Comparison of ENCODE assay signal across 8 cellular contexts in genomic region chr19:17469092-17469370, GRCh38. TPM values are rescaled to one million over a fixed set of nuclear protein-coding genes. Genes with fewer than 3 reads are reported as not detected.
DNase-seq lines count a peak whose midpoint lies in the region; ATAC-seq and TF ChIP-seq lines count a peak whose summit lies in the region.

No MANE protein-coding gene starts in this region.

- H3K9me3 ChIP-seq in ascending aorta (no peaks in the 10 kb centered on the region), left lung (no peaks in the 10 kb centered on the region), thymus (ENCODE audit: control insufficient read depth) (no peaks in the 10 kb centered on the region)

- H3K4me3 ChIP-seq in ascending aorta = peak overlapping the region; percentile 87 to 89
- H3K4me3 ChIP-seq in left lung = peak overlapping the region; percentile 73 to 81
- peak overlapping the region; percentile 58 for H3K4me3 ChIP-seq in thymus (ENCODE audit: low read length)

- no peak for ATAC-seq in activated T-cell treated with anti-CD3 and anti-CD28 coated beads, Interleukin-2, amount 50 U/mL, for 4 hours
- ATAC-seq in left lung = peak; percentile 0
- ATAC-seq in GM19035 (IDR thresholded peaks at IDR 0.05; ENCODE audit: unreplicated experiment) = no peak
- no peak for ATAC-seq in HG03135 (IDR thresholded peaks at IDR 0.05; ENCODE audit: unreplicated experiment)

- peaks cover 28% of the 10 kb centered on the region for H3K4me1 Mint-ChIP-seq in activated T-cell treated with anti-CD3 and anti-CD28 coated beads, Interleukin-2, amount 50 U/mL, for 4 hours (ENCODE audit: low read depth)

- H3K4me3 Mint-ChIP-seq in activated T-cell treated with anti-CD3 and anti-CD28 coated beads, Interleukin-2, amount 50 U/mL, for 4 hours = peak overlapping the region; percentile 91

- peaks cover 13 to 15% of the 10 kb centered on the region in 2 donors for H3K4me1 ChIP-seq in ascending aorta
- peaks cover 8 to 56% of the 10 kb centered on the region in 2 donors for H3K4me1 ChIP-seq in left lung
- peaks cover 12% of the 10 kb centered on the region for H3K4me1 ChIP-seq in thymus (ENCODE audit: control insufficient read depth, insufficient read depth, low read length)

- no peaks in the 10 kb centered on the region for H3K27me3 Mint-ChIP-seq in activated T-cell treated with anti-CD3 and anti-CD28 coated beads, Interleukin-2, amount 50 U/mL, for 4 hours (ENCODE audit: low read depth)

- no peaks in the 10 kb centered on the region for H3K36me3 Mint-ChIP-seq in activated T-cell treated with anti-CD3 and anti-CD28 coated beads, Interleukin-2, amount 50 U/mL, for 4 hours (ENCODE audit: insufficient read depth)

- H3K27me3 ChIP-seq in ascending aorta (no peaks in the 10 kb centered on the region), left lung (peaks cover 0 to 4% of the 10 kb centered on the region in 2 donors), thymus (ENCODE audit: control insufficient read depth, insufficient read depth) (peaks cover 2% of the 10 kb centered on the region)

- H3K9me3 Mint-ChIP-seq in activated T-cell treated with anti-CD3 and anti-CD28 coated beads, Interleukin-2, amount 50 U/mL, for 4 hours = no peaks in the 10 kb centered on the region

- no peaks in the 10 kb centered on the region for H3K36me3 ChIP-seq in ascending aorta
- no peaks in the 10 kb centered on the region for H3K36me3 ChIP-seq in left lung
- H3K36me3 ChIP-seq in thymus (ENCODE audit: control insufficient read depth, insufficient read depth) = no peaks in the 10 kb centered on the region

- DNase-seq in activated T-cell treated with anti-CD3 and anti-CD28 coated beads, Interleukin-2, amount 50 U/mL, for 4 hours = no peak
- DNase-seq in activated T-cell treated with anti-CD3 and anti-CD28 coated beads for 4 hours = no peak
- no peak for DNase-seq in ascending aorta (ENCODE audit: low spot score in 2 of 2)
- no peak for DNase-seq in left lung
- DNase-seq in NCI-H446 (lab: John Stamatoyannopoulos, UW) = no peak

- intact Hi-C loops in ascending aorta (cut with DNase I) = loop anchor here (1.0 to 10.0 kb wide), 7 partner anchors 42 to 204 kb away; partner anchors contain the start of genes BABAM1, COLGALT1, GTPBP3 and PGLS
- intact Hi-C loops in left lung (cut with DNase I) = no loop called here

- H3K27ac ChIP-seq in ascending aorta (peak overlapping the region; percentile 80 to 91), left lung (peak overlapping the region; percentile 78 to 82), thymus (ENCODE audit: low read depth) (peak overlapping the region; percentile 68)

- TF ChIP-seq CTCF in ascending aorta (IDR thresholded peaks at IDR 0.05) (no peak), left lung (IDR thresholded peaks at IDR 0.05) (no peak)

- WGBS in thymus = 33% methylated on average over 11 of the region's 11 CpGs

RNA-seq across cellular contexts. Expression of gene SLC27A1, which starts 1.3 kb away (rescaled TPM):
- 1 to 10 TPM; 1.5 to 2.1 (median 2.0) TPM for total RNA-seq in activated T-cell treated with anti-CD3 and anti-CD28 coated beads, Interleukin-2, amount 50 U/mL, for 4 hours
- total RNA-seq in ascending aorta (64.9 TPM), left lung (10 to 100 TPM; 16.9 to 21.9 TPM)
- 11.9 TPM for polyA plus RNA-seq in thymus

RNA-seq across cellular contexts. Expression of gene NXNL1, which starts 8.3 kb away (rescaled TPM):
- not detected for total RNA-seq in activated T-cell treated with anti-CD3 and anti-CD28 coated beads, Interleukin-2, amount 50 U/mL, for 4 hours
- total RNA-seq in ascending aorta (not detected), left lung (not detected)
- not detected for polyA plus RNA-seq in thymus

RNA-seq across cellular contexts. Expression of gene TMEM221, which starts 20.6 kb away (rescaled TPM):
- total RNA-seq in activated T-cell treated with anti-CD3 and anti-CD28 coated beads, Interleukin-2, amount 50 U/mL, for 4 hours = not detected
- not detected for total RNA-seq in ascending aorta
- not detected for total RNA-seq in left lung
- 3.2 TPM for polyA plus RNA-seq in thymus

RNA-seq across cellular contexts. Expression of gene PGLS, which starts 42.4 kb away (rescaled TPM):
- 10 to 100 TPM; 59.4 to 61.6 (median 60.9) TPM for total RNA-seq in activated T-cell treated with anti-CD3 and anti-CD28 coated beads, Interleukin-2, amount 50 U/mL, for 4 hours
- total RNA-seq in ascending aorta (143 TPM), left lung (10 to 100 TPM; 78.2 to 85.4 TPM)
- 73.5 TPM for polyA plus RNA-seq in thymus

RNA-seq across cellular contexts. Expression of gene MVB12A, which starts 49.2 kb away (rescaled TPM):
- 10 to 100 TPM; 37.3 to 43.3 (median 38.6) TPM for total RNA-seq in activated T-cell treated with anti-CD3 and anti-CD28 coated beads, Interleukin-2, amount 50 U/mL, for 4 hours
- total RNA-seq in ascending aorta (49.6 TPM), left lung (10 to 100 TPM; 41.7 to 47.7 TPM)
- polyA plus RNA-seq in thymus = 56.8 TPM

Comparison
In these comparisons a context has a peak if more than half of its experiments do, and no peak if none do; other contexts are left out.
1. RNA of gene SLC27A1, which starts 1.3 kb away (total RNA-seq): 64.9 TPM in ascending aorta (single experiment) and 16.9 to 21.9 TPM in left lung; 1.5 to 2.1 TPM in activated T-cell treated with anti-CD3 and anti-CD28 coated beads, Interleukin-2, amount 50 U/mL, for 4 hours; every median in the first group is over 4 times any median in the second.
2. Peak in every context shown above with its lines, with median percentiles within 50 percentile points of each other: H3K27ac ChIP-seq and H3K4me3 ChIP-seq.